In genomic region chr2:105576050-105576439, GRCh38 we compare ENCODE assay signal across 14 cellular contexts.
A peak's percentile ranks its signal among the peaks of the same experiment; 100 is the strongest.
DNase-seq lines count a peak whose midpoint lies in the region; ATAC-seq and TF ChIP-seq lines count a peak whose summit lies in the region.
"Had no signal": no experiment of that assay in that cellular context is flagged by ENCODE, and none has a peak within 500 bp of the region (broad histone marks: within the 10 kb centered on the region; RNA-seq: fewer than 3 reads in every experiment).

No MANE protein-coding gene starts in this region.

- peak overlapping the region in 1 of 10 donors; percentile 3 for H3K4me3 ChIP-seq in heart right ventricle
- H3K4me3 ChIP-seq in right atrium auricular region: no peak overlapping the region
- no peak overlapping the region for H3K4me3 ChIP-seq in right cardiac atrium (ENCODE audit: low read length)
- H3K4me3 ChIP-seq: gastrocnemius medialis had no signal

- peak overlapping the region; percentile 98 for H3K27ac Mint-ChIP-seq in activated T-helper 17 cell treated with anti-CD3 and anti-CD28 coated beads, Interleukin-2, amount 50 U/mL, for 72 hours
- H3K27ac Mint-ChIP-seq: dendritic cell treated with granulocyte-macrophage colony-stimulating factor and Interleukin-4, amounts not matched to agents 40 ng/mL and 50 ng/mL, for 4 days had no signal

- intact Hi-C loops in heart right ventricle (cut with DNase I): loop anchor here (2.0 to 10.0 kb wide), 14 partner anchors 159 to 526 kb away; partner anchors contain the start of gene NCK2 (in 3 of the 10)
- intact Hi-C loops in right cardiac atrium (cut with DNase I): loop anchor here in 3 of 4 donors (10.0 kb wide), 2 partner anchors 499 to 509 kb away; no protein-coding TSS in a partner anchor

- peak overlapping the region; percentile 69 for H3K4me3 Mint-ChIP-seq in activated T-helper 17 cell treated with anti-CD3 and anti-CD28 coated beads, Interleukin-2, amount 50 U/mL, for 72 hours
- H3K4me3 Mint-ChIP-seq: activated naive CD8-positive, alpha-beta T cell; dendritic cell treated with granulocyte-macrophage colony-stimulating factor and Interleukin-4, amounts not matched to agents 40 ng/mL and 50 ng/mL, for 4 days had no signal

- TF ChIP-seq CTCF in heart right ventricle (IDR thresholded peaks at IDR 0.05): no peak
- TF ChIP-seq CTCF in right atrium auricular region (IDR thresholded peaks at IDR 0.05): no peak

- peak overlapping the region in 3 of 10 donors; percentile 10 to 54 (median 31) for H3K27ac ChIP-seq in heart right ventricle
- H3K27ac ChIP-seq in right atrium auricular region: no peak overlapping the region
- no peak overlapping the region for H3K27ac ChIP-seq in right cardiac atrium (ENCODE audit: low read length)

- WGBS in heart right ventricle, 2 donors: 56 to 57% methylated on average over 13 of the region's 13 CpGs
- 60% methylated on average over 13 of the region's 13 CpGs for WGBS in right cardiac atrium

- peaks cover 26% of the 10 kb centered on the region for H3K4me1 Mint-ChIP-seq in activated T-helper 17 cell treated with anti-CD3 and anti-CD28 coated beads, Interleukin-2, amount 50 U/mL, for 72 hours

- H3K36me3 ChIP-seq in heart right ventricle (no peaks in the 10 kb centered on the region), right atrium auricular region (no peaks in the 10 kb centered on the region)
- H3K36me3 ChIP-seq: BE2C, gastrocnemius medialis had no signal

- H3K9me3 ChIP-seq in heart right ventricle (no peaks in the 10 kb centered on the region), right atrium auricular region (no peaks in the 10 kb centered on the region), right cardiac atrium (ENCODE audit: control insufficient read depth, low read length) (no peaks in the 10 kb centered on the region)
- H3K9me3 ChIP-seq: BE2C, gastrocnemius medialis had no signal

- H3K9me3 Mint-ChIP-seq in activated T-helper 17 cell treated with anti-CD3 and anti-CD28 coated beads, Interleukin-2, amount 50 U/mL, for 72 hours: no peaks in the 10 kb centered on the region
- H3K9me3 Mint-ChIP-seq: dendritic cell treated with granulocyte-macrophage colony-stimulating factor and Interleukin-4, amounts not matched to agents 40 ng/mL and 50 ng/mL, for 4 days had no signal

- peak in 5 of 8 donors; percentile 4 to 57 (median 10) for ATAC-seq in heart right ventricle
- no peak for ATAC-seq in activated T-helper 17 cell treated with anti-CD3 and anti-CD28 coated beads, Interleukin-2, amount 50 U/mL, for 72 hours (replicated peaks)
- ATAC-seq in right cardiac atrium: peak; percentile 20 to 36
- no peak for ATAC-seq in HG03469 (IDR thresholded peaks at IDR 0.05; ENCODE audit: unreplicated experiment)

- peaks cover 4 to 31% (median 12%) of the 10 kb centered on the region in 9 donors for H3K4me1 ChIP-seq in heart right ventricle
- peaks cover 0 to 8% of the 10 kb centered on the region in 2 donors for H3K4me1 ChIP-seq in right atrium auricular region
- H3K4me1 ChIP-seq in right cardiac atrium (ENCODE audit: control insufficient read depth, insufficient read depth, low read length): no peaks in the 10 kb centered on the region
- H3K4me1 ChIP-seq: BE2C, gastrocnemius medialis had no signal

- H3K27me3 ChIP-seq in heart right ventricle (peaks cover 0 to 3% (median 0%) of the 10 kb centered on the region in 7 donors), right atrium auricular region (no peaks in the 10 kb centered on the region), right cardiac atrium (ENCODE audit: control insufficient read depth, insufficient read depth) (no peaks in the 10 kb centered on the region)
- H3K27me3 ChIP-seq: BE2C, gastrocnemius medialis had no signal

- H3K36me3 Mint-ChIP-seq in activated T-helper 17 cell treated with anti-CD3 and anti-CD28 coated beads, Interleukin-2, amount 50 U/mL, for 72 hours (ENCODE audit: low read depth): no peaks in the 10 kb centered on the region
- H3K36me3 Mint-ChIP-seq: activated naive CD8-positive, alpha-beta T cell had no signal

- peaks cover 7% of the 10 kb centered on the region for H3K27me3 Mint-ChIP-seq in activated T-helper 17 cell treated with anti-CD3 and anti-CD28 coated beads, Interleukin-2, amount 50 U/mL, for 72 hours
- H3K27me3 Mint-ChIP-seq: activated naive CD8-positive, alpha-beta T cell had no signal

- DNase-seq in heart right ventricle (no peak), right atrium auricular region (ENCODE audit: low spot score) (no peak), right cardiac atrium (peak in 1 of 3 donors; percentile 40), NCI-H82 (lab: John Stamatoyannopoulos, UW) (no peak), NCI-H2171 (lab: John Stamatoyannopoulos, UW) (no peak)
- no peak for DNase-seq in stimulated activated CD4-positive, alpha-beta T cell treated with anti-CD3 and anti-CD28 coated beads, Interleukin-2, amount 100 ng/mL, for 24 hours
- DNase-seq: activated CD4-positive, alpha-beta T cell treated with anti-CD3 and anti-CD28 coated beads for 4 hours; BE2C; gastrocnemius medialis; stimulated activated CD4-positive, alpha-beta T cell treated with anti-CD3 and anti-CD28 coated beads, Interleukin-15, amount 100 ng/mL, for 24 hours had no signal

Comparison
In these comparisons a context has a peak if more than half of its experiments do, and no peak if none do; other contexts are left out.
1. ATAC-seq: peak in heart right ventricle (5 of 8) and right cardiac atrium (2 of 2); none in activated T-helper 17 cell treated with anti-CD3 and anti-CD28 coated beads, Interleukin-2, amount 50 U/mL, for 72 hours (single experiment) and HG03469 (single experiment).